ENCODE assay signal across 10 cellular contexts in the genomic region with DNA sequence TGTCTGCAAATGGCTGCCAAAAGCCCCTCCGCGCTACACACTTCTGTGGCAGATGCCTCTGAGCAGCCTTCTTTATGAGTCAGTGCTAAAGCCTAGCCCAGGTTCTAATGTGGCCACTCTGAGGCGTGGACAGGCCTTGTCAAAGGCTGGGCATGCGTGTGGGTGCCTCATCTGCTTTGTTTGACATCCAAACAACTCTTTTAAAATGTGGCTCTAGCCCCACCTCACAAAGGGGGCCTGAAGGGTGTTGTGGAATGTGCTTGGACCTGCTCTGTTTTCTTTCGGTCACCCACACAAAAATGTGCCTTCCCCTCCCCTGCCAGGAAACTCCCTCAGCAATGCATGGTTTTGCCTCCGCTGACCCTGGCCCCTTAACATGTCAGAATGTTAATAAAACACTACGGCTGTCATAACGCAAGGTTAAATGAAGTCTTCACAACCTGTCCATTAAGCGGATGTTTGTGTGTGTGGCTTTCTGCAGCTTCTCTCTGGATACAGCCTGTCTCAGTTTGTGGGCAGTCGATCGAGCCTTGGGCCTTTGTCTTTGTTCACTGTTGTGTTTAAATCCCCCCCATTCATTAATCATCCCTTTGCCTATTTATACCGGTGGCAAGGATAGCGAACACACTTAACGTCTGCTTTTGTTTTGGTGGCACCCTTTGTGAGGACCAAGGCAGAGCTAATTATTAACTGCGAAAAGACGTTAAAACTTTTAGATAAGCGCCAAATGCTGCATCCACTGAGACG.
DNase-seq lines count a peak whose midpoint lies in the region; FAIRE-seq and TF ChIP-seq lines count a peak whose summit lies in the region.
"Had no signal": no experiment of that assay in that cellular context is flagged by ENCODE, and none has a peak within 500 bp of the region (broad histone marks: within the 10 kb centered on the region; RNA-seq: fewer than 3 reads in every experiment).

No MANE protein-coding gene starts in this region.

- no peaks in the 10 kb centered on the region for H4K20me1 ChIP-seq in H9 (ENCODE audit: control insufficient read depth, insufficient read depth, insufficient read length)
- no peaks in the 10 kb centered on the region for H4K20me1 ChIP-seq in astrocyte (ENCODE audit: insufficient read depth, low read length)

- H4K8ac ChIP-seq in H9 (replicated peaks; ENCODE audit: insufficient read length, low read depth, low read length): no peak overlapping the region

- H3K4me3 ChIP-seq in astrocyte (ENCODE audit: insufficient read depth, low read depth, low read length) (no peak overlapping the region), rectal smooth muscle tissue (ENCODE audit: low read length) (peak overlapping the region; percentile 21)

- H4K5ac ChIP-seq in H9 (ENCODE audit: insufficient read length, low read depth, low read length): no peak overlapping the region

- no peak overlapping the region for H2BK15ac ChIP-seq in H9 (ENCODE audit: low read depth, low read length)

- no peaks in the 10 kb centered on the region for H3K27me3 ChIP-seq in H9 (ENCODE audit: insufficient read depth, low read length)
- H3K27me3 ChIP-seq in astrocyte (ENCODE audit: insufficient read depth, low read length): no peaks in the 10 kb centered on the region
- H3K27me3 ChIP-seq in rectal smooth muscle tissue (ENCODE audit: control insufficient read depth, insufficient read depth, low read length): no peaks in the 10 kb centered on the region

- H3K23me2 ChIP-seq in H9 (ENCODE audit: insufficient read length, low read depth, low read length, poor library complexity, severe bottlenecking): no peaks in the 10 kb centered on the region

- DNase-seq in H9: peak; percentile 44
- peak; percentile 88 for DNase-seq in astrocyte (ENCODE audit: low read depth)
- peak; percentile 96 for DNase-seq in islet precursor cell
- no peak for DNase-seq in posterior cingulate gyrus
- no peak for DNase-seq in DMS79 (lab: John Stamatoyannopoulos, UW)
- no peak for DNase-seq in NCI-H524 (lab: John Stamatoyannopoulos, UW)
- DNase-seq in AML-193 (lab: John Stamatoyannopoulos, UW): no peak
- DNase-seq: CD8-positive, alpha-beta memory T cell had no signal

- no peak overlapping the region for H2AK5ac ChIP-seq in H9 (ENCODE audit: insufficient read length, low read length)

- no peak overlapping the region for H2BK120ac ChIP-seq in H9 (ENCODE audit: low read depth, low read length, poor library complexity, severe bottlenecking)

- H2BK12ac ChIP-seq in H9 (ENCODE audit: insufficient read length, low read depth, low read length): no peak overlapping the region

- FAIRE-seq in astrocyte (lab: Jason Lieb, UNC): no peak

- no peak overlapping the region for H4K91ac ChIP-seq in H9 (ENCODE audit: insufficient read length, low read depth, low read length)

- H3K4me1 Mint-ChIP-seq in H9 (peaks cover 26 to 30% of the 10 kb centered on the region in 2 experiments), astrocyte (ENCODE audit: low read depth, unreplicated experiment) (peaks cover 17% of the 10 kb centered on the region)
- H3K4me1 Mint-ChIP-seq: CD8-positive, alpha-beta memory T cell had no signal

- H3K56ac ChIP-seq in H9 (ENCODE audit: insufficient read length, low read depth, low read length): no peak overlapping the region

- H3T11ph ChIP-seq in H9 (ENCODE audit: low read length): no peak overlapping the region

- no peak overlapping the region for H3K23ac ChIP-seq in H9 (ENCODE audit: insufficient read length, low read depth, low read length)

- peaks cover 6% of the 10 kb centered on the region for H3K27me3 Mint-ChIP-seq in H9 (ENCODE audit: low read depth)
- H3K27me3 Mint-ChIP-seq in astrocyte (ENCODE audit: low read depth, unreplicated experiment): no peaks in the 10 kb centered on the region

- H3K36me3 Mint-ChIP-seq in H9 (ENCODE audit: insufficient read depth in 1 of 3, low read depth in 3 of 3) (peaks cover 32 to 68% (median 32%) of the 10 kb centered on the region in 3 experiments), astrocyte (ENCODE audit: low read depth, unreplicated experiment) (peaks cover 3% of the 10 kb centered on the region)
- H3K36me3 Mint-ChIP-seq: CD8-positive, alpha-beta memory T cell had no signal

- H3K27ac Mint-ChIP-seq in H9 (peak overlapping the region; percentile 86 to 96 (median 93)), astrocyte (ENCODE audit: unreplicated experiment) (peak overlapping the region; percentile 89)
- H3K27ac Mint-ChIP-seq: activated T-helper 2 cell treated with anti-CD3 and anti-CD28 coated beads, Interferon-gamma antibody, Interleukin-2, Interleukin-4, amounts not matched to agents 10 μg/mL and 5 μg/mL and 100 μg/mL, durations not matched to agents 14 hours and 24 hours and 36 hours; CD8-positive, alpha-beta memory T cell had no signal

- WGBS in H9 (ENCODE audit: extremely low coverage, insufficient read length, low lambda C conversion rate): no CpG with 5 or more reads among the region's 18 CpGs

- H3K27ac ChIP-seq in H9 (ENCODE audit: insufficient read length, low read depth, low read length) (no peak overlapping the region), astrocyte (ENCODE audit: low read depth, low read length) (peak overlapping the region; percentile 60), rectal smooth muscle tissue (ENCODE audit: low read depth, low read length) (peak overlapping the region; percentile 86)

- no peak overlapping the region for H3K4ac ChIP-seq in H9 (ENCODE audit: low read depth, low read length)

- H3K18ac ChIP-seq in H9 (ENCODE audit: insufficient read length, low read depth, low read length): peak overlapping the region; percentile 28

- H3K9me3 Mint-ChIP-seq in H9: peaks cover 48 to 54% of the 10 kb centered on the region in 2 experiments
- H3K9me3 Mint-ChIP-seq in astrocyte (ENCODE audit: unreplicated experiment): peaks cover 17% of the 10 kb centered on the region

- intact Hi-C loops in posterior cingulate gyrus (cut with DNase I): no loop called here

- H3K14ac ChIP-seq in H9 (ENCODE audit: insufficient read depth, low read length): peak overlapping the region; percentile 9

- H3K4me2 ChIP-seq in H9 (ENCODE audit: insufficient read depth, insufficient read length, low read length): no peak overlapping the region
- peak overlapping the region; percentile 67 for H3K4me2 ChIP-seq in astrocyte (ENCODE audit: low read length)

- TF ChIP-seq CTCF in H9 (conservative IDR thresholded peaks at IDR 0.05) (no peak), astrocyte (IDR thresholded peaks at IDR 0.05; ENCODE audit: insufficient read depth, low read depth, low read length) (no peak)

- no peak overlapping the region for H2BK5ac ChIP-seq in H9 (ENCODE audit: insufficient read length, low read length)

- H3K9ac ChIP-seq in H9 (ENCODE audit: extremely low read depth, insufficient read length, low read length) (no peak overlapping the region), astrocyte (ENCODE audit: low read length) (peak overlapping the region; percentile 41), rectal smooth muscle tissue (ENCODE audit: low read length) (no peak overlapping the region)

- H3K79me1 ChIP-seq in H9 (ENCODE audit: insufficient read depth, low read depth, low read length, poor library complexity, severe bottlenecking): no peaks in the 10 kb centered on the region

- H2BK20ac ChIP-seq in H9 (ENCODE audit: low read depth, low read length, poor library complexity, severe bottlenecking): no peak overlapping the region

- peak overlapping the region in 1 of 2 experiments; percentile 17; a peak in 2 of 5 replicates for H3K4me3 Mint-ChIP-seq in H9
- no peak overlapping the region for H3K4me3 Mint-ChIP-seq in astrocyte (ENCODE audit: unreplicated experiment)
- H3K4me3 Mint-ChIP-seq: CD8-positive, alpha-beta memory T cell had no signal

- H3K4me1 ChIP-seq in H9 (ENCODE audit: insufficient read depth, low read length): peaks cover 8% of the 10 kb centered on the region; the same call in 1 of the 2 replicates
- peaks cover 20% of the 10 kb centered on the region for H3K4me1 ChIP-seq in astrocyte (ENCODE audit: insufficient read depth, low read length)
- H3K4me1 ChIP-seq in rectal smooth muscle tissue (ENCODE audit: control insufficient read depth, insufficient read depth, low read length): peaks cover 19% of the 10 kb centered on the region

- H3K9me3 ChIP-seq in H9 (ENCODE audit: control insufficient read depth, low read depth, low read length) (peaks cover 7% of the 10 kb centered on the region), astrocyte (ENCODE audit: insufficient read depth, low read depth, low read length) (no peaks in the 10 kb centered on the region)

- H3K36me3 ChIP-seq in astrocyte (ENCODE audit: insufficient read depth, low read length): no peaks in the 10 kb centered on the region
- no peaks in the 10 kb centered on the region for H3K36me3 ChIP-seq in rectal smooth muscle tissue (ENCODE audit: control insufficient read depth, insufficient read depth, low read length)

- H3K79me2 ChIP-seq in H9 (ENCODE audit: insufficient read depth, low read length): no peaks in the 10 kb centered on the region
- no peaks in the 10 kb centered on the region for H3K79me2 ChIP-seq in astrocyte (ENCODE audit: insufficient read depth, low read length)

- no peak overlapping the region for H2AFZ ChIP-seq in H9 (ENCODE audit: low read length)
- peak overlapping the region; percentile 75 for H2AFZ ChIP-seq in astrocyte (ENCODE audit: low read depth, low read length)

Comparison
In these comparisons a context has a peak if more than half of its experiments do, and no peak if none do; other contexts are left out.
1. DNase-seq: peak in H9 (single experiment), astrocyte (single experiment) and islet precursor cell (single experiment); none in posterior cingulate gyrus (0 of 10), DMS79 (single experiment), NCI-H524 (0 of 2) and AML-193 (0 of 2).